Comparison of ENCODE assay signal across 12 cellular contexts in the genomic region with DNA sequence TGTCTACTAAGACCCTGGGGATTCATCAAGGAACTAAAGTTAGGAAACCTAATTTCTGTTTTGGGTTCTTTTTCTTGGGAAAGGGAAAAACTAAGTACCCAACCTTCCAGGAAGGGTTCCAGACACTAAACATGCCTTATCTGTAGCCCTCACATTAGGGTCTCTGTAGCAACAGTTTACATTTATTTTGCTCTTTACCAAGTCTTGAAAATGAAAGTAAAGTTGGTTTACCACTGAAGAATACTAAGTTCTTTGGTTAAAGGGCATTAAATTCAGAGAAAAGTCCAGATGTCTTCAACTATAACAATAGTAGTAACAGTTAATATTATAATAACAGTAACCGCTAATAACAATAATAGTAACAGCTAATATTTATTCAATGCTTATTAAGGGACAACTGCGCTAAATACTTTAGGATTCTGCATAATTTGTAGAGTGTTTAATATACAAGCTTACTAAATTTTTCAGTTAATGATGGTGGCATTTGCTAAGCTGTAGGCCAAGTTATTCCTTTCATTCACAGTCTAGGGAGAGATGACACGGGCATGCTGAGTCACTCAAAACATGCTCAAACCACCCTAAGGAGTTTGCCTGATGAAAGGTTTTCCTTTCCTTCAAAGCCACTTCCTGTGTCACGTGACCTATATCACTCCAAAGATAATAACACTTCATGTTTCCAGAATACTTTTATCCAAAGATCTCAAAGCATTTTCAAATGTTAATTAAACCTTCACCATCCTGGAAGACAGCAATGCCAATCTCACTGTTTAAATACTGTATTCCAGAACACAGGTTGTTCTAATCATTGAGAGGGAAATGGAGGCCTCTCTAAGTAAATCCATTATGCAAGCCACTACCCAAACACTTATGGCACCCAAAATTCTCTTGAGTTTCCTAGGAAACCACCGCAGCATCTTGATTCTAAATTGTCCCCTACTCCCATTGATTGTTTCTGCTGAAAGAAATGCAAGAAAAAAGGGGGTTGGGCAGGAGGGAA.
DNase-seq lines count a peak whose midpoint lies in the region; ATAC-seq and TF ChIP-seq lines count a peak whose summit lies in the region.
"Had no signal": no experiment of that assay in that cellular context is flagged by ENCODE, and none has a peak within 500 bp of the region (broad histone marks: within the 10 kb centered on the region; RNA-seq: fewer than 3 reads in every experiment).

No MANE protein-coding gene starts in this region.

- peaks cover 3% of the 10 kb centered on the region for H3K79me1 ChIP-seq in trophoblast cell (ENCODE audit: low read length)

- H3K27me3 Mint-ChIP-seq in activated naive CD8-positive, alpha-beta T cell treated with anti-CD3 and anti-CD28 coated beads, Interleukin-2, amount 50 U/mL, for 24 hours = peaks cover 2% of the 10 kb centered on the region

- no peak overlapping the region for H3K4me3 Mint-ChIP-seq in activated naive CD8-positive, alpha-beta T cell treated with anti-CD3 and anti-CD28 coated beads, Interleukin-2, amount 50 U/mL, for 24 hours

- DNase-seq in GM23248 (peak; percentile 80), OCI-M1 (lab: John Stamatoyannopoulos, UW) (peak; percentile 47), epithelial cell of prostate (ENCODE audit: low read depth, low spot score) (peak; percentile 80), retinal pigment epithelial cell (ENCODE audit: low read depth) (peak; percentile 54), trophoblast cell (no peak), superior temporal gyrus (ENCODE audit: extremely low spot score) (no peak)
- DNase-seq in activated naive CD8-positive, alpha-beta T cell treated with anti-CD3 and anti-CD28 coated beads, Interleukin-2, amount 50 U/mL, for 24 hours = no peak
- DNase-seq: NCI-H146, nucleus accumbens, Right ventricle myocardium superior had no signal

- peaks cover 10% of the 10 kb centered on the region; the same call in 1 of the 2 replicates for H3F3A ChIP-seq in GM23248 (ENCODE audit: insufficient read depth)

- in situ Hi-C loops in GM23248 (cut with MboI) = no loop called here

- H3K18ac ChIP-seq in trophoblast cell (ENCODE audit: low read length) = no peak overlapping the region

- no peaks in the 10 kb centered on the region for H3K9me2 ChIP-seq in GM23248 (ENCODE audit: insufficient read depth)

- peak overlapping the region; percentile 12; the same call in 1 of the 2 replicates for H3K27ac ChIP-seq in GM23248
- H3K27ac ChIP-seq in epithelial cell of prostate = peak overlapping the region; percentile 71
- H3K27ac ChIP-seq in trophoblast cell (ENCODE audit: low read depth, low read length) = no peak overlapping the region
- H3K27ac ChIP-seq: ascending aorta had no signal

- no peak overlapping the region for H4K12ac ChIP-seq in trophoblast cell (ENCODE audit: low read depth, low read length)

- no peak overlapping the region for H3K4ac ChIP-seq in trophoblast cell (ENCODE audit: low read depth, low read length)

- H2BK5ac ChIP-seq in trophoblast cell (ENCODE audit: low read depth, low read length, poor library complexity) = no peak overlapping the region

- H3K27me3 ChIP-seq in GM23248 (replicated peaks; ENCODE audit: insufficient read depth) (peaks cover 5% of the 10 kb centered on the region; the same call in 1 of the 2 replicates), trophoblast cell (ENCODE audit: insufficient read depth, low read length) (no peaks in the 10 kb centered on the region)
- H3K27me3 ChIP-seq: ascending aorta had no signal

- no peak overlapping the region for H2BK12ac ChIP-seq in trophoblast cell (ENCODE audit: low read length)

- H3K23ac ChIP-seq in trophoblast cell (ENCODE audit: low read length) = no peak overlapping the region

- no peak for ATAC-seq in activated naive CD8-positive, alpha-beta T cell treated with anti-CD3 and anti-CD28 coated beads, Interleukin-2, amount 50 U/mL, for 24 hours
- no peak for ATAC-seq in GM19328 (IDR thresholded peaks at IDR 0.05; ENCODE audit: unreplicated experiment)

- no peaks in the 10 kb centered on the region for H4K20me1 ChIP-seq in GM23248 (ENCODE audit: insufficient read depth)

- no peak overlapping the region for H3K27ac Mint-ChIP-seq in activated naive CD8-positive, alpha-beta T cell treated with anti-CD3 and anti-CD28 coated beads, Interleukin-2, amount 50 U/mL, for 24 hours

- H3K9me3 Mint-ChIP-seq in activated naive CD8-positive, alpha-beta T cell treated with anti-CD3 and anti-CD28 coated beads, Interleukin-2, amount 50 U/mL, for 24 hours = no peaks in the 10 kb centered on the region

- H3K4me2 ChIP-seq in GM23248 (ENCODE audit: unreplicated experiment) = no peak overlapping the region
- no peak overlapping the region for H3K4me2 ChIP-seq in trophoblast cell (ENCODE audit: low read length)

- 57 to 58% methylated on average over 5 of the region's 5 CpGs for WGBS in GM23248 (ENCODE audit: low coverage in 1 of 2, low lambda C conversion rate in 2 of 2, missing lambda C conversion rate in 2 of 2), 2 experiments
- WGBS in trophoblast cell (ENCODE audit: extremely low coverage, insufficient coverage, insufficient read length) = no CpG with 5 or more reads among the region's 5 CpGs

- no peak overlapping the region for H3K4me3 ChIP-seq in GM23248
- no peak overlapping the region for H3K4me3 ChIP-seq in retinal pigment epithelial cell (ENCODE audit: low read length)
- no peak overlapping the region for H3K4me3 ChIP-seq in trophoblast cell (ENCODE audit: low read depth, low read length)
- H3K4me3 ChIP-seq: ascending aorta had no signal

- no peak for TF ChIP-seq CTCF in retinal pigment epithelial cell (conservative IDR thresholded peaks at IDR 0.05; ENCODE audit: low read depth, low read length)

- 0 out of 2 replicates have a peak overlapping the region, but pooled peaks have one; percentile 11 for H2AFZ ChIP-seq in GM23248
- H2AFZ ChIP-seq in trophoblast cell (ENCODE audit: insufficient read depth, low read length, poor library complexity) = no peak overlapping the region

- no peaks in the 10 kb centered on the region for H3K36me3 ChIP-seq in GM23248 (ENCODE audit: low read depth)
- H3K36me3 ChIP-seq in trophoblast cell (ENCODE audit: control insufficient read depth in 1 of 2, insufficient read depth in 2 of 2, low read length in 2 of 2) = no peaks in the 10 kb centered on the region
- H3K36me3 ChIP-seq: ascending aorta had no signal

- H3K4me1 ChIP-seq in GM23248 (ENCODE audit: insufficient read depth) = peaks cover 12% of the 10 kb centered on the region
- peaks cover 4 to 9% of the 10 kb centered on the region in 2 experiments for H3K4me1 ChIP-seq in trophoblast cell (ENCODE audit: control insufficient read depth in 1 of 2, insufficient read depth in 2 of 2, low read length in 2 of 2)
- H3K4me1 ChIP-seq: ascending aorta had no signal

- no peak overlapping the region for H2AK5ac ChIP-seq in trophoblast cell (ENCODE audit: low read length)

- H4K91ac ChIP-seq in trophoblast cell (ENCODE audit: low read depth, low read length) = no peak overlapping the region

- no peaks in the 10 kb centered on the region for H3K79me2 ChIP-seq in GM23248 (ENCODE audit: insufficient read depth)
- no peaks in the 10 kb centered on the region for H3K79me2 ChIP-seq in trophoblast cell (ENCODE audit: control insufficient read depth, insufficient read depth, low read length, poor library complexity)

- H3K4me1 Mint-ChIP-seq in activated naive CD8-positive, alpha-beta T cell treated with anti-CD3 and anti-CD28 coated beads, Interleukin-2, amount 50 U/mL, for 24 hours = no peaks in the 10 kb centered on the region

- H2BK120ac ChIP-seq in trophoblast cell (ENCODE audit: insufficient read depth, low read length, poor library complexity) = no peak overlapping the region

- no peak overlapping the region for H4K8ac ChIP-seq in trophoblast cell (ENCODE audit: low read depth, low read length)

- H3K9ac ChIP-seq in GM23248 (no peak overlapping the region), trophoblast cell (ENCODE audit: low read length) (no peak overlapping the region)

- no peak overlapping the region for H3K14ac ChIP-seq in trophoblast cell (ENCODE audit: low read length)

- H3K36me3 Mint-ChIP-seq in activated naive CD8-positive, alpha-beta T cell treated with anti-CD3 and anti-CD28 coated beads, Interleukin-2, amount 50 U/mL, for 24 hours (ENCODE audit: low read depth) = no peaks in the 10 kb centered on the region

- no peaks in the 10 kb centered on the region for H3K9me3 ChIP-seq in GM23248 (ENCODE audit: low read depth)
- no peaks in the 10 kb centered on the region for H3K9me3 ChIP-seq in trophoblast cell (ENCODE audit: insufficient read depth, low read depth, low read length)
- H3K9me3 ChIP-seq: ascending aorta had no signal

Comparison
In these comparisons a context has a peak if more than half of its experiments do, and no peak if none do; other contexts are left out.
1. DNase-seq: peak in GM23248 (single experiment), OCI-M1 (single experiment), epithelial cell of prostate (single experiment) and retinal pigment epithelial cell (single experiment); none in activated naive CD8-positive, alpha-beta T cell treated with anti-CD3 and anti-CD28 coated beads, Interleukin-2, amount 50 U/mL, for 24 hours (single experiment), trophoblast cell (0 of 2) and superior temporal gyrus (single experiment).